ENCODE assay signal across 36 cellular contexts in the genomic region with DNA sequence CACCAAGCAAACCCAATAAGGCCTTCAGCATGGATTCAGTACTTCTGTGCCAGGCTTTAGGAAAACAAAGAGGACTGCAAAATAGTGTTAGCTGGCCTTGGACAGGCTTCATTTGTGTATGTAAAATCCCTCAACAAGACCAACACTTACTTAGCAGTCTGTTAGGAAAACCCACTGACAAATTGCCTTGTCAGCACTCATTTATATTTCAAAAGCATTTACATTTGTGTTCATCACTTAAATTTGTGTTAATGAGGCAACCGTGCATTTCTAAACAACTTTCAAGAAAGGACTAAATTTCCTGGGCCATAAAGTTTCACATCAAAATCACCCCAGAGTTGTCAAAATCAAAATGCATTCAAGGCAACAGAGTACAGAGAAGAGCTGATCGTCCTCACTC. TPM values are rescaled to one million over a fixed set of nuclear protein-coding genes. Genes with fewer than 3 reads are reported as not detected.
"Had no signal": no experiment of that assay in that cellular context is flagged by ENCODE, and none has a peak within 500 bp of the region (broad histone marks: within the 10 kb centered on the region; RNA-seq: fewer than 3 reads in every experiment).

No MANE protein-coding gene starts in this region.

- H3K4me1 ChIP-seq: colonic mucosa, esophagus muscularis mucosa, foreskin keratinocyte, gastroesophageal sphincter, heart left ventricle, lower lobe of right lung, suprapubic skin, transverse colon, vagina had no signal

- H3K4me3 Mint-ChIP-seq: naive thymus-derived CD8-positive, alpha-beta T cell; nephron progenitor cell; stimulated activated naive CD8-positive, alpha-beta T cell treated with anti-CD3 and anti-CD28 coated beads, Interleukin-15, amount 100 ng/mL, for 72 hours had no signal

- H3K36me3 ChIP-seq: colonic mucosa, esophagus muscularis mucosa, lower lobe of right lung, ovary, suprapubic skin, transverse colon, vagina had no signal

- H3K4me3 ChIP-seq: colonic mucosa, esophagus muscularis mucosa, gastroesophageal sphincter, heart left ventricle, hepatocyte, lower lobe of right lung, ovary, smooth muscle cell, suprapubic skin, transverse colon, vagina had no signal

- H3K27ac Mint-ChIP-seq: nephron progenitor cell; stimulated activated naive CD8-positive, alpha-beta T cell treated with anti-CD3 and anti-CD28 coated beads, Interleukin-15, amount 100 ng/mL, for 72 hours had no signal

- H3K4me1 Mint-ChIP-seq: stimulated activated naive CD8-positive, alpha-beta T cell treated with anti-CD3 and anti-CD28 coated beads, Interleukin-15, amount 100 ng/mL, for 72 hours had no signal

- DNase-seq: colonic mucosa; dermis blood vessel endothelial cell; effector memory CD4-positive, alpha-beta T cell; foreskin keratinocyte; heart left ventricle; kidney glomerular epithelial cell; left colon; left ventricle myocardium superior; lower lobe of right lung; naive thymus-derived CD8-positive, alpha-beta T cell; nephron progenitor cell; nucleus accumbens; ovary; posterior cingulate gyrus; stimulated activated CD4-positive, alpha-beta T cell treated with anti-CD3 and anti-CD28 coated beads, Interleukin-12 subunit alpha, Interleukin-12 subunit beta, amount 100 ng/mL, for 4 hours; stimulated activated CD4-positive, alpha-beta T cell treated with anti-CD3 and anti-CD28 coated beads, Interleukin-1b, Interleukin-23, amount 100 ng/mL, for 48 hours; stimulated activated CD4-positive, alpha-beta T cell treated with anti-CD3 and anti-CD28 coated beads, Interleukin-4, amount 100 ng/mL, for 1 hour; stimulated activated CD8-positive, alpha-beta memory T cell treated with anti-CD3 and anti-CD28 coated beads, Interleukin-4, amount 100 ng/mL, for 48 hours; stimulated activated naive CD4-positive, alpha-beta T cell; stimulated activated naive CD8-positive, alpha-beta T cell treated with anti-CD3 and anti-CD28 coated beads, Interleukin-15, amount 100 ng/mL, for 72 hours; transverse colon had no signal

- H3K27ac ChIP-seq: colonic mucosa, esophagus muscularis mucosa, foreskin keratinocyte, gastroesophageal sphincter, heart left ventricle, hepatocyte, lower lobe of right lung, ovary, suprapubic skin, transverse colon, vagina had no signal

- ATAC-seq: foreskin keratinocyte; gastroesophageal sphincter; heart left ventricle; left colon; left ventricle myocardium superior; lower lobe of right lung; naive thymus-derived CD8-positive, alpha-beta T cell; sciatic nerve; stimulated activated naive CD8-positive, alpha-beta T cell treated with anti-CD3 and anti-CD28 coated beads, Interleukin-15, amount 100 ng/mL, for 72 hours had no signal

- H3K27me3 Mint-ChIP-seq: naive thymus-derived CD8-positive, alpha-beta T cell; stimulated activated naive CD8-positive, alpha-beta T cell treated with anti-CD3 and anti-CD28 coated beads, Interleukin-15, amount 100 ng/mL, for 72 hours had no signal

- H3K9me3 ChIP-seq: colonic mucosa, esophagus muscularis mucosa, gastroesophageal sphincter, heart left ventricle, lower lobe of right lung, ovary, suprapubic skin, transverse colon, vagina had no signal

- H2AFZ ChIP-seq: hepatocyte had no signal

- FAIRE-seq: islet of Langerhans had no signal

- H3K4me2 ChIP-seq: hepatocyte, smooth muscle cell had no signal

- H3K9me3 Mint-ChIP-seq: nephron progenitor cell; stimulated activated naive CD8-positive, alpha-beta T cell treated with anti-CD3 and anti-CD28 coated beads, Interleukin-15, amount 100 ng/mL, for 72 hours had no signal

- H3K27me3 ChIP-seq: colonic mucosa, esophagus muscularis mucosa, foreskin keratinocyte, gastroesophageal sphincter, hepatocyte, ovary, suprapubic skin, transverse colon, vagina had no signal

RNA-seq across cellular contexts. Expression of a gene that starts 1.5 kb away (rescaled TPM):
- total RNA-seq: colonic mucosa; dermis blood vessel endothelial cell; endothelial cell of umbilical vein; epithelial cell of proximal tubule; esophagus muscularis mucosa; fibroblast of lung; foreskin keratinocyte; gastroesophageal sphincter; heart left ventricle; left colon; left ventricle myocardium superior; lower lobe of right lung; mesenteric fat pad; myocyte; naive thymus-derived CD8-positive, alpha-beta T cell; ovary; pulmonary artery endothelial cell; sciatic nerve; smooth muscle cell; suprapubic skin; transverse colon; ureter; vagina had no signal
- polyA plus RNA-seq: endothelial cell of umbilical vein; fibroblast of lung; foreskin keratinocyte; heart left ventricle; naive thymus-derived CD8-positive, alpha-beta T cell; ovary; smooth muscle cell had no signal
